In the genomic region with DNA sequence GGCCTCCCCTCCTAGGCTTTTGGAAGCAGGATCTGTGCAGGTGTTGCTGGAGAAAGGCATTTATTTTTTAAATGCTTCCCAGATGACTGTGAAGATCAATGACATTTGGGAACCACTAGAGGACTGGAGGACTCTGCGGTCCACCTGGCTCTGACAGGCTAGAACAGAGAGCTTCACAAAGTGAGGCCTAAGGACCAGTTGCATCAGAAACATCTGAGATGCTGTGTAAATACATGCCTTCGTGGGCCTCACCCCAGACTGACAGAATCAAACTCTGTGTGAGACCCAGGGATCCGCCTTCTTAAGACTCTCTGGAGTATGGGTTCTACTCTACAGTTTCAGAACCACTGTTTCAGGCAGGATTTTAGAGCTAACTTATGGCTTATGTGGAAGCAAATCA, we compare ENCODE assay signal across 15 cellular contexts.
A peak's percentile ranks its signal among the peaks of the same experiment; 100 is the strongest.
DNase-seq lines count a peak whose midpoint lies in the region; ATAC-seq, FAIRE-seq and TF ChIP-seq lines count a peak whose summit lies in the region.
"Had no signal": no experiment of that assay in that cellular context is flagged by ENCODE, and none has a peak within 500 bp of the region (broad histone marks: within the 10 kb centered on the region; RNA-seq: fewer than 3 reads in every experiment).

No MANE protein-coding gene starts in this region.

- H3K36me3 ChIP-seq in liver (ENCODE audit: control insufficient read depth in 4 of 4, insufficient read depth in 3 of 4, low read depth in 1 of 4, low read length in 3 of 4), result no peaks in the 10 kb centered on the region
- H3K36me3 ChIP-seq: HAP-1, neural progenitor cell, thoracic aorta had no signal

- no peak for TF ChIP-seq POLR2A in GM12891 (IDR thresholded peaks at IDR 0.05; ENCODE audit: low read depth, low read length)

- H3K9me3 ChIP-seq in liver (ENCODE audit: control insufficient read depth in 4 of 4, low read length in 3 of 4), result no peaks in the 10 kb centered on the region
- H3K9me3 ChIP-seq: HAP-1, thoracic aorta had no signal

- H3K9me3 Mint-ChIP-seq in activated CD4-positive, alpha-beta memory T cell treated with anti-CD3 and anti-CD28 coated beads for 36 hours, result no peaks in the 10 kb centered on the region
- H3K9me3 Mint-ChIP-seq: neural progenitor cell had no signal

- peak in 1 of 2 donors; percentile 43 for TF ChIP-seq RAD21 in liver (IDR thresholded peaks at IDR 0.05)

- peaks cover 6 to 69% (median 56%) of the 10 kb centered on the region in 4 donors for H3K4me1 ChIP-seq in liver (ENCODE audit: control insufficient read depth in 4 of 4, insufficient read depth in 4 of 4, low read length in 3 of 4)

- H3K27ac ChIP-seq in liver (ENCODE audit: low read depth in 1 of 2, low read length in 2 of 2), result peak overlapping the region; percentile 10 to 69
- H3K27ac ChIP-seq: neural progenitor cell, SK-N-MC, thoracic aorta had no signal

- ATAC-seq in HG02763 (IDR thresholded peaks at IDR 0.05; ENCODE audit: unreplicated experiment) (no peak), HG03135 (IDR thresholded peaks at IDR 0.05; ENCODE audit: unreplicated experiment) (no peak)

- H3K4me3 ChIP-seq in liver (ENCODE audit: low read depth in 1 of 3, low read length in 3 of 3), result no peak overlapping the region
- H3K4me3 ChIP-seq: HAP-1, neural progenitor cell, SK-N-MC, thoracic aorta had no signal

- no peaks in the 10 kb centered on the region for H3K27me3 Mint-ChIP-seq in activated CD4-positive, alpha-beta memory T cell treated with anti-CD3 and anti-CD28 coated beads for 36 hours

- H3K27me3 ChIP-seq in liver (ENCODE audit: control insufficient read depth in 4 of 4, insufficient read depth in 4 of 4, low read length in 3 of 4), result no peaks in the 10 kb centered on the region

- POLR2A ChIA-PET in activated CD4-positive, alpha-beta memory T cell treated with anti-CD3 and anti-CD28 coated beads for 36 hours (lab: Charles Lee), result interaction anchor here (0.9 to 2.6 kb wide), 10 partner anchors 11 to 348 kb away, joined by 3 to 41 read pairs (median 6); partner anchors contain the start of gene ANXA2

- H3K36me3 Mint-ChIP-seq in activated CD4-positive, alpha-beta memory T cell treated with anti-CD3 and anti-CD28 coated beads for 36 hours, result peaks cover 14% of the 10 kb centered on the region
- H3K36me3 Mint-ChIP-seq: neural progenitor cell had no signal

- FAIRE-seq in GM12891 (lab: Jason Lieb, UNC), result peak; percentile 87

- peak overlapping the region in 1 of 2 donors; percentile 24 for H3K9ac ChIP-seq in liver (ENCODE audit: low read depth in 1 of 2, low read length in 2 of 2)
- H3K9ac ChIP-seq: neural progenitor cell had no signal

- peak overlapping the region; percentile 67 for H3K27ac Mint-ChIP-seq in activated CD4-positive, alpha-beta memory T cell treated with anti-CD3 and anti-CD28 coated beads for 36 hours
- H3K27ac Mint-ChIP-seq: neural progenitor cell had no signal

- DNase-seq in NCI-H1417 (lab: John Stamatoyannopoulos, UW) (peak; percentile 28 to 61 (median 49)), NCI-H1417 treated with DMSO at 0.1 percent for 48 hours (lab: John Stamatoyannopoulos, UW) (no peak), GM12891 (ENCODE audit: insufficient read length, low spot score) (no peak)
- peak; percentile 53 for DNase-seq in activated CD4-positive, alpha-beta memory T cell treated with anti-CD3 and anti-CD28 coated beads for 36 hours
- no peak for DNase-seq in stimulated activated CD4-positive, alpha-beta T cell treated with anti-CD3 and anti-CD28 coated beads, Interleukin-2, amount 100 ng/mL, for 48 hours
- DNase-seq: 8988T, DND-41, NCI-H1436 had no signal

- H3K4me1 Mint-ChIP-seq in activated CD4-positive, alpha-beta memory T cell treated with anti-CD3 and anti-CD28 coated beads for 36 hours (ENCODE audit: low read depth), result peaks cover 92% of the 10 kb centered on the region

- WGBS in liver, result 57% methylated on average over 3 of the region's 3 CpGs

- peak overlapping the region; percentile 48 for H3K4me3 Mint-ChIP-seq in activated CD4-positive, alpha-beta memory T cell treated with anti-CD3 and anti-CD28 coated beads for 36 hours
- H3K4me3 Mint-ChIP-seq: neural progenitor cell had no signal

- TF ChIP-seq CTCF in liver (IDR thresholded peaks at IDR 0.05; ENCODE audit: low read depth, low read length, missing input control), result no peak

- intact Hi-C loops in activated CD4-positive, alpha-beta memory T cell treated with anti-CD3 and anti-CD28 coated beads for 36 hours (cut with micrococcal nuclease), result loop anchor here (1.0 to 10.0 kb wide), 14 partner anchors 10 to 1251 kb away; partner anchors contain the start of genes ANXA2 and BNIP2

- CTCF ChIA-PET in activated CD4-positive, alpha-beta memory T cell treated with anti-CD3 and anti-CD28 coated beads for 36 hours (lab: Charles Lee), result interaction anchor here (0.9 to 11.8 kb wide), 15 partner anchors 9 to 349 kb away, joined by 3 to 147 read pairs (median 7); no protein-coding TSS in a partner anchor

TF ChIP-seq in GM12891, 5 proteins besides CTCF, POLR2A, EP300 and RAD21:
- TF ChIP-seq TAF1 (IDR thresholded peaks at IDR 0.05; ENCODE audit: low read depth, low read length), result no peak

TF ChIP-seq in liver, 16 proteins besides CTCF, POLR2A, EP300 and RAD21:
- TF ChIP-seq YY1 (IDR thresholded peaks at IDR 0.05) (no peak), FOXA1 (IDR thresholded peaks at IDR 0.05) (no peak), JUND (IDR thresholded peaks at IDR 0.05) (no peak), FOXA2 (IDR thresholded peaks at IDR 0.05) (no peak), ZBTB33 (IDR thresholded peaks at IDR 0.05) (no peak), REST (IDR thresholded peaks at IDR 0.05) (no peak), NR2F2 (IDR thresholded peaks at IDR 0.05) (no peak), RXRA (IDR thresholded peaks at IDR 0.05) (no peak), GABPA (IDR thresholded peaks at IDR 0.05 in 1 of 2, conservative IDR thresholded peaks at IDR 0.05 in 1 of 2) (no peak), HNF4A (conservative IDR thresholded peaks at IDR 0.05) (no peak), SP1 (IDR thresholded peaks at IDR 0.05) (no peak), HNF4G (IDR thresholded peaks at IDR 0.05) (no peak)
- TF ChIP-seq, protein P1, sequence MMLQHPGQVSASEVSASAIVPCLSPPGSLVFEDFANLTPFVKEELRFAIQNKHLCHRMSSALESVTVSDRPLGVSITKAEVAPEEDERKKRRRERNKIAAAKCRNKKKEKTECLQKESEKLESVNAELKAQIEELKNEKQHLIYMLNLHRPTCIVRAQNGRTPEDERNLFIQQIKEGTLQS (IDR thresholded peaks at IDR 0.05), result no peak
- TF ChIP-seq, protein P2, sequence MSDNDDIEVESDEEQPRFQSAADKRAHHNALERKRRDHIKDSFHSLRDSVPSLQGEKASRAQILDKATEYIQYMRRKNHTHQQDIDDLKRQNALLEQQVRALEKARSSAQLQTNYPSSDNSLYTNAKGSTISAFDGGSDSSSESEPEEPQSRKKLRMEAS (IDR thresholded peaks at IDR 0.05), result no peak

Comparison
In these comparisons a context has a peak if more than half of its experiments do, and no peak if none do; other contexts are left out.
1. DNase-seq: peak in NCI-H1417 (3 of 3) and activated CD4-positive, alpha-beta memory T cell treated with anti-CD3 and anti-CD28 coated beads for 36 hours (single experiment); none in NCI-H1417 treated with DMSO at 0.1 percent for 48 hours (single experiment), GM12891 (single experiment) and stimulated activated CD4-positive, alpha-beta T cell treated with anti-CD3 and anti-CD28 coated beads, Interleukin-2, amount 100 ng/mL, for 48 hours (0 of 2).